In the genomic region with DNA sequence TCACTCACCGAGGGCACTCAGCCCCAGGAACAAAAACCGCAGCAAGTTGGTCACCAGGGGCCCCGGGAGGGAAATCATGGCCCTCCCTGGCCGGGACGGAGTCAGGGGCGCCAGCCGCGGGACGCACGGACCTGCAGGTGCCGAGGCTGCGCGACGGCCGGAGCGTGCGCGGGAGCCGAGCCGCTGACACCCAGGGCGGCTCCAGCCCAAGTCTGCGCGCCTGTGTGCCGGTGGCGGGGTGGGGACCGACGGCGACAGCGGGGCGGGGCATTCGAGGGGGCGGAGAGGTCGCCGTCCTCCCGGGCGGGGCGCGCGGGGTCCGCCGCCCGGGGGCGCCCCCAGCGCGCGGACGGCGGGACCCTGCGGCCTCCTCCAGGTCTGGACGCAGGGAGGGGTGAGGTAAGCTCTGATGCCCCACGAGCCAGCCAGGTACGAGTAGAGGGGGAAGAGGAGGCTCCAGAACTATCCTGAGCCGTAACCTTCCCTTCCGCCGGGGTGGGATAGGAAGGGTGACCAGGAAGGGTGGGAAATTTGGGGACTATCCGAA, we compare ENCODE assay signal across 8 cellular contexts. TPM values are rescaled to one million over a fixed set of nuclear protein-coding genes. Genes with fewer than 3 reads are reported as not detected.
DNase-seq lines count a peak whose midpoint lies in the region; TF ChIP-seq lines count a peak whose summit lies in the region.

A gene with protein sequence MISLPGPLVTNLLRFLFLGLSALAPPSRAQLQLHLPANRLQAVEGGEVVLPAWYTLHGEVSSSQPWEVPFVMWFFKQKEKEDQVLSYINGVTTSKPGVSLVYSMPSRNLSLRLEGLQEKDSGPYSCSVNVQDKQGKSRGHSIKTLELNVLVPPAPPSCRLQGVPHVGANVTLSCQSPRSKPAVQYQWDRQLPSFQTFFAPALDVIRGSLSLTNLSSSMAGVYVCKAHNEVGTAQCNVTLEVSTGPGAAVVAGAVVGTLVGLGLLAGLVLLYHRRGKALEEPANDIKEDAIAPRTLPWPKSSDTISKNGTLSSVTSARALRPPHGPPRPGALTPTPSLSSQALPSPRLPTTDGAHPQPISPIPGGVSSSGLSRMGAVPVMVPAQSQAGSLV (minus strand): TSS at position 214 of the 547 bp plus-strand sequence. CDS start 136 bp downstream, at position 78.

- H3K4me1 Mint-ChIP-seq in activated T-helper 1 cell treated with anti-CD3 and anti-CD28 coated beads, Interleukin-12 subunit alpha, Interleukin-12 subunit beta, Interleukin-2, Interleukin-4 antibody, amounts not matched to agents 30 ng/mL and 10 ng/mL and 1 ng/mL, durations not matched to agents 14 hours and 24 hours and 36 hours (ENCODE audit: low read depth) = peaks cover 19% of the 10 kb centered on the region

- peak within 1 kb of the TSS; percentile 98 for H3K4me3 Mint-ChIP-seq in activated T-helper 1 cell treated with anti-CD3 and anti-CD28 coated beads, Interleukin-12 subunit alpha, Interleukin-12 subunit beta, Interleukin-2, Interleukin-4 antibody, amounts not matched to agents 30 ng/mL and 10 ng/mL and 1 ng/mL, durations not matched to agents 14 hours and 24 hours and 36 hours

- H2AFZ ChIP-seq in parathyroid adenoma = peak within 1 kb of the TSS; percentile 56

- peak within 1 kb of the TSS; percentile 78 for H3K4me2 ChIP-seq in parathyroid adenoma (ENCODE audit: low read length)

- TF ChIP-seq CTCF in GM13976 (IDR thresholded peaks at IDR 0.05; ENCODE audit: borderline replicate concordance, control extremely low read depth, extremely low read depth, insufficient read depth, missing control alignments) (no peak), HEK293 (tag by site-specific recombination; IDR thresholded peaks at IDR 0.05) (no peak), foreskin fibroblast (IDR thresholded peaks at IDR 0.05; ENCODE audit: low read depth, low read length) (no peak), parathyroid adenoma (IDR thresholded peaks at IDR 0.05) (no peak), vagina (IDR thresholded peaks at IDR 0.05) (no peak)

- no peak for TF ChIP-seq POLR2A in vagina (IDR thresholded peaks at IDR 0.05)

- DNase-seq in GM13976 (ENCODE audit: low spot score) (peak; percentile 93), NCI-H510A (lab: John Stamatoyannopoulos, UW) (peak; percentile 9), foreskin fibroblast (no peak), vagina (ENCODE audit: extremely low spot score in 2 of 2) (no peak), NCI-H226 (no peak)
- DNase-seq in activated T-helper 1 cell treated with anti-CD3 and anti-CD28 coated beads, Interleukin-12 subunit alpha, Interleukin-12 subunit beta, Interleukin-2, Interleukin-4 antibody, amounts not matched to agents 30 ng/mL and 10 ng/mL and 1 ng/mL, durations not matched to agents 14 hours and 24 hours and 36 hours (ENCODE audit: low spot score) = peak; percentile 64

- CTCF ChIA-PET in HEK293 (lab: Yijun Ruan, JAX) = interaction anchor here (0.7 to 4.3 kb wide), 19 partner anchors 10 to 149 kb away, joined by 3 to 42 read pairs (median 5); no protein-coding TSS in a partner anchor

- H3K9ac ChIP-seq in parathyroid adenoma = no peak within 1 kb of the TSS

- H3K4me1 ChIP-seq in HEK293 (ENCODE audit: control insufficient read depth, insufficient read depth, low read length) (no peaks in the 10 kb centered on the region), parathyroid adenoma (peaks cover 6% of the 10 kb centered on the region), vagina (peaks cover 49% of the 10 kb centered on the region)

- POLR2A ChIA-PET in HEK293 (lab: Yijun Ruan, JAX) = interaction anchor here (0.6 to 2.6 kb wide), 3 partner anchors 16 to 39 kb away, joined by 10 to 14 read pairs (median 13); a partner anchor contains a TSS

- H3K9me3 ChIP-seq in HEK293 (ENCODE audit: control insufficient read depth, insufficient read depth, low read depth, low read length) (no peaks in the 10 kb centered on the region), parathyroid adenoma (ENCODE audit: control insufficient read depth, low read length) (no peaks in the 10 kb centered on the region), vagina (no peaks in the 10 kb centered on the region)

- H3K4me3 ChIP-seq in HEK293 (ENCODE audit: low read depth, low read length) (peak within 1 kb of the TSS; percentile 57), foreskin fibroblast (ENCODE audit: low read depth in 1 of 2, low read length in 2 of 2) (peak within 1 kb of the TSS; percentile 42 to 59), parathyroid adenoma (ENCODE audit: low read depth, low read length) (peak within 1 kb of the TSS; percentile 57), vagina (peak within 1 kb of the TSS; percentile 50 to 53)

- H3K36me3 ChIP-seq in HEK293 (ENCODE audit: control insufficient read depth in 2 of 2, insufficient read depth in 1 of 2, low read length in 2 of 2) = peaks cover 0 to 14% of the 10 kb centered on the region in 2 experiments; a peak in 1 of 3 replicates
- H3K36me3 ChIP-seq in parathyroid adenoma (ENCODE audit: control insufficient read depth, insufficient read depth, low read length) = no peaks in the 10 kb centered on the region
- peaks cover 0 to 7% of the 10 kb centered on the region in 2 donors for H3K36me3 ChIP-seq in vagina

- H3K9me3 Mint-ChIP-seq in activated T-helper 1 cell treated with anti-CD3 and anti-CD28 coated beads, Interleukin-12 subunit alpha, Interleukin-12 subunit beta, Interleukin-2, Interleukin-4 antibody, amounts not matched to agents 30 ng/mL and 10 ng/mL and 1 ng/mL, durations not matched to agents 14 hours and 24 hours and 36 hours = no peaks in the 10 kb centered on the region

- peaks cover 41% of the 10 kb centered on the region for H3K27me3 Mint-ChIP-seq in activated T-helper 1 cell treated with anti-CD3 and anti-CD28 coated beads, Interleukin-12 subunit alpha, Interleukin-12 subunit beta, Interleukin-2, Interleukin-4 antibody, amounts not matched to agents 30 ng/mL and 10 ng/mL and 1 ng/mL, durations not matched to agents 14 hours and 24 hours and 36 hours (ENCODE audit: insufficient read depth)

- no peak within 1 kb of the TSS; the same call in 1 of the 2 replicates for H3K27ac ChIP-seq in HEK293 (ENCODE audit: extremely low read depth, low read depth, low read length)
- peak within 1 kb of the TSS; percentile 77 for H3K27ac ChIP-seq in parathyroid adenoma
- H3K27ac ChIP-seq in vagina = peak within 1 kb of the TSS; percentile 74

- intact Hi-C loops in activated T-helper 1 cell treated with anti-CD3 and anti-CD28 coated beads, Interleukin-12 subunit alpha, Interleukin-12 subunit beta, Interleukin-2, Interleukin-4 antibody, amounts not matched to agents 30 ng/mL and 10 ng/mL and 1 ng/mL, durations not matched to agents 14 hours and 24 hours and 36 hours (cut with micrococcal nuclease) = loop anchor here (2.0 kb wide), 1 partner anchor 139 kb away; a partner anchor contains a TSS
- intact Hi-C loops in vagina (cut with DNase I) = no loop called here

- H3K36me3 Mint-ChIP-seq in activated T-helper 1 cell treated with anti-CD3 and anti-CD28 coated beads, Interleukin-12 subunit alpha, Interleukin-12 subunit beta, Interleukin-2, Interleukin-4 antibody, amounts not matched to agents 30 ng/mL and 10 ng/mL and 1 ng/mL, durations not matched to agents 14 hours and 24 hours and 36 hours (ENCODE audit: low read depth) = peaks cover 3% of the 10 kb centered on the region

- H3K27me3 ChIP-seq in parathyroid adenoma (ENCODE audit: control insufficient read depth, insufficient read depth, low read length) (no peaks in the 10 kb centered on the region), vagina (peaks cover 6% of the 10 kb centered on the region)

- in situ Hi-C loops in GM13976 (cut with MboI; ENCODE audit: low sequenced_read_pairs, unreplicated experiment) = loop anchor here (10.0 kb wide), 1 partner anchor 87 kb away; a partner anchor contains a TSS

- H3K79me2 ChIP-seq in parathyroid adenoma = no peaks in the 10 kb centered on the region

- H3K27ac Mint-ChIP-seq in activated T-helper 1 cell treated with anti-CD3 and anti-CD28 coated beads, Interleukin-12 subunit alpha, Interleukin-12 subunit beta, Interleukin-2, Interleukin-4 antibody, amounts not matched to agents 30 ng/mL and 10 ng/mL and 1 ng/mL, durations not matched to agents 14 hours and 24 hours and 36 hours = peak within 1 kb of the TSS; percentile 79

TF ChIP-seq in HEK293, 187 proteins besides CTCF, POLR2A, EP300 and RAD21 (continues in another document):
- TF ChIP-seq ZNF24 (tag by site-specific recombination; IDR thresholded peaks at IDR 0.05) = no peak
- TF ChIP-seq, protein P1, sequence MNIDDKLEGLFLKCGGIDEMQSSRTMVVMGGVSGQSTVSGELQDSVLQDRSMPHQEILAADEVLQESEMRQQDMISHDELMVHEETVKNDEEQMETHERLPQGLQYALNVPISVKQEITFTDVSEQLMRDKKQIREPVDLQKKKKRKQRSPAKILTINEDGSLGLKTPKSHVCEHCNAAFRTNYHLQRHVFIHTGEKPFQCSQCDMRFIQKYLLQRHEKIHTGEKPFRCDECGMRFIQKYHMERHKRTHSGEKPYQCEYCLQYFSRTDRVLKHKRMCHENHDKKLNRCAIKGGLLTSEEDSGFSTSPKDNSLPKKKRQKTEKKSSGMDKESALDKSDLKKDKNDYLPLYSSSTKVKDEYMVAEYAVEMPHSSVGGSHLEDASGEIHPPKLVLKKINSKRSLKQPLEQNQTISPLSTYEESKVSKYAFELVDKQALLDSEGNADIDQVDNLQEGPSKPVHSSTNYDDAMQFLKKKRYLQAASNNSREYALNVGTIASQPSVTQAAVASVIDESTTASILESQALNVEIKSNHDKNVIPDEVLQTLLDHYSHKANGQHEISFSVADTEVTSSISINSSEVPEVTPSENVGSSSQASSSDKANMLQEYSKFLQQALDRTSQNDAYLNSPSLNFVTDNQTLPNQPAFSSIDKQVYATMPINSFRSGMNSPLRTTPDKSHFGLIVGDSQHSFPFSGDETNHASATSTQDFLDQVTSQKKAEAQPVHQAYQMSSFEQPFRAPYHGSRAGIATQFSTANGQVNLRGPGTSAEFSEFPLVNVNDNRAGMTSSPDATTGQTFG (tag by site-specific recombination; IDR thresholded peaks at IDR 0.05; ENCODE audit: borderline replicate concordance) = no peak

RNA-seq across cellular contexts. Expression of the gene that starts here (rescaled TPM):
- 0.52 and 0.64 TPM in 2 replicates for total RNA-seq in activated T-helper 1 cell treated with anti-CD3 and anti-CD28 coated beads, Interleukin-12 subunit alpha, Interleukin-12 subunit beta, Interleukin-2, Interleukin-4 antibody, amounts not matched to agents 30 ng/mL and 10 ng/mL and 1 ng/mL, durations not matched to agents 14 hours and 24 hours and 36 hours
- total RNA-seq in vagina = 34.9 TPM

Comparison
In these comparisons a context has a peak if more than half of its experiments do, and no peak if none do; other contexts are left out.
1. RNA of the gene that starts here (total RNA-seq): 34.9 TPM in vagina (single experiment); 0.52 to 0.64 TPM in activated T-helper 1 cell treated with anti-CD3 and anti-CD28 coated beads, Interleukin-12 subunit alpha, Interleukin-12 subunit beta, Interleukin-2, Interleukin-4 antibody, amounts not matched to agents 30 ng/mL and 10 ng/mL and 1 ng/mL, durations not matched to agents 14 hours and 24 hours and 36 hours; every median in the first group is over 10 times any median in the second.
2. Peak in DNase-seq in activated T-helper 1 cell treated with anti-CD3 and anti-CD28 coated beads, Interleukin-12 subunit alpha, Interleukin-12 subunit beta, Interleukin-2, Interleukin-4 antibody, amounts not matched to agents 30 ng/mL and 10 ng/mL and 1 ng/mL, durations not matched to agents 14 hours and 24 hours and 36 hours; RNA of the gene not detected or under 1 TPM.
3. DNase-seq: peak in GM13976 (single experiment) and NCI-H510A (single experiment); none in foreskin fibroblast (0 of 2), vagina (0 of 2) and NCI-H226 (single experiment).
4. Peak in every context shown above with its lines, with median percentiles within 50 percentile points of each other: H3K4me3 ChIP-seq.